Comparison of ENCODE assay signal across 9 cellular contexts in genomic region chr4:145881991-145882390, GRCh38. TPM values are rescaled to one million over a fixed set of nuclear protein-coding genes. Genes with fewer than 3 reads are reported as not detected.
A peak's percentile ranks its signal among the peaks of the same experiment; 100 is the strongest.
DNase-seq lines count a peak whose midpoint lies in the region; ATAC-seq and TF ChIP-seq lines count a peak whose summit lies in the region.
"Had no signal": no experiment of that assay in that cellular context is flagged by ENCODE, and none has a peak within 500 bp of the region (broad histone marks: within the 10 kb centered on the region; RNA-seq: fewer than 3 reads in every experiment).

No MANE protein-coding gene starts in this region.

- peaks cover 0 to 5% (median 0%) of the 10 kb centered on the region in 4 donors for H3K4me1 ChIP-seq in Peyer's patch
- peaks cover 23% of the 10 kb centered on the region for H3K4me1 ChIP-seq in mucosa of stomach (ENCODE audit: control insufficient read depth, insufficient read depth, low read length)
- no peaks in the 10 kb centered on the region for H3K4me1 ChIP-seq in Caco-2

- H3K36me3 Mint-ChIP-seq in Caco-2 (ENCODE audit: insufficient read depth, unreplicated experiment) = no peaks in the 10 kb centered on the region

- no peaks in the 10 kb centered on the region for H3K27me3 Mint-ChIP-seq in Caco-2 (ENCODE audit: insufficient read depth, unreplicated experiment)

- H3K27me3 ChIP-seq in Peyer's patch (no peaks in the 10 kb centered on the region), mucosa of stomach (ENCODE audit: control insufficient read depth, insufficient read depth, low read length) (no peaks in the 10 kb centered on the region), Caco-2 (replicated peaks; ENCODE audit: control insufficient read depth, insufficient read depth, low read length) (no peaks in the 10 kb centered on the region)
- H3K27me3 ChIP-seq: neutrophil had no signal

- intact Hi-C loops in Caco-2 (cut with micrococcal nuclease; ENCODE audit: unreplicated experiment) = no loop called here

- H3K27ac Mint-ChIP-seq in Caco-2 (ENCODE audit: unreplicated experiment) = no peak overlapping the region

- H3K9me3 ChIP-seq in Peyer's patch = no peaks in the 10 kb centered on the region
- H3K9me3 ChIP-seq in mucosa of stomach (ENCODE audit: control insufficient read depth, low read length) = no peaks in the 10 kb centered on the region
- no peaks in the 10 kb centered on the region for H3K9me3 ChIP-seq in Caco-2
- H3K9me3 ChIP-seq: neutrophil had no signal

- POLR2A ChIA-PET in Caco-2 (lab: Charles Lee) = no interaction called here

- H3K9ac ChIP-seq in mucosa of stomach (ENCODE audit: low read length) = peak overlapping the region; percentile 42

- TF ChIP-seq CTCF in Peyer's patch (IDR thresholded peaks at IDR 0.05) (no peak), Caco-2 (IDR thresholded peaks at IDR 0.05; ENCODE audit: insufficient read depth in 1 of 2, low read depth in 1 of 2, low read length in 1 of 2, severe bottlenecking in 1 of 2, unreplicated experiment in 1 of 2) (no peak)

- DNase-seq in Peyer's patch = peak; percentile 69 to 85 (median 75)
- no peak for DNase-seq in activated gamma-delta T cell treated with Interleukin-2 at 50 U/mL for 16 hours
- DNase-seq in Caco-2 = no peak
- no peak for DNase-seq in effector CD8-positive, alpha-beta T cell (lab: John Stamatoyannopoulos, UW)
- no peak for DNase-seq in NAMALWA (ENCODE audit: low spot score)

- H3K27ac ChIP-seq in Peyer's patch = peak overlapping the region in 1 of 4 donors; percentile 12
- H3K27ac ChIP-seq: neutrophil had no signal

- H3K9me3 Mint-ChIP-seq in Caco-2 (ENCODE audit: unreplicated experiment) = no peaks in the 10 kb centered on the region

- H3K4me3 ChIP-seq in Peyer's patch (no peak overlapping the region), mucosa of stomach (ENCODE audit: low read length) (no peak overlapping the region), Caco-2 (ENCODE audit: low read depth, low read length) (no peak overlapping the region)

- no TSS peak for BruUV-seq in Caco-2 (replicated peaks; lab: Mats Ljungman, UMichigan)

- peaks cover 0 to 10% (median 0%) of the 10 kb centered on the region in 3 donors for H3K36me3 ChIP-seq in Peyer's patch
- no peaks in the 10 kb centered on the region for H3K36me3 ChIP-seq in mucosa of stomach (ENCODE audit: control insufficient read depth, insufficient read depth, low read length)
- no peaks in the 10 kb centered on the region for H3K36me3 ChIP-seq in Caco-2 (ENCODE audit: control insufficient read depth, insufficient read depth, low read length)
- H3K36me3 ChIP-seq: neutrophil had no signal

- H3K4me1 Mint-ChIP-seq in Caco-2 (ENCODE audit: low read depth, unreplicated experiment) = no peaks in the 10 kb centered on the region

- no peak for TF ChIP-seq POLR2A in Peyer's patch (IDR thresholded peaks at IDR 0.05)

- H3K4me3 Mint-ChIP-seq in Caco-2 (ENCODE audit: unreplicated experiment) = no peak overlapping the region

- peak; percentile 56 for ATAC-seq in GM18873 (IDR thresholded peaks at IDR 0.05; ENCODE audit: low FRiP score, unreplicated experiment)
- peak; percentile 71 for ATAC-seq in HG03045 (IDR thresholded peaks at IDR 0.05; ENCODE audit: unreplicated experiment)

- CTCF ChIA-PET in Caco-2 (lab: Charles Lee) = no interaction called here

RNA-seq across cellular contexts. Expression of gene ZNF827, which starts 56.6 kb away (rescaled TPM):
- total RNA-seq in Peyer's patch (100 to 1,000 TPM in 1 of 4 donors, 10 to 100 TPM in 3; 46.3 to 206 (median 60.5) TPM), Caco-2 (2022) (4.4 and 5.3 TPM in 2 replicates)

Comparison
In these comparisons a context has a peak if more than half of its experiments do, and no peak if none do; other contexts are left out.
1. DNase-seq: peak in Peyer's patch (3 of 3); none in activated gamma-delta T cell treated with Interleukin-2 at 50 U/mL for 16 hours (single experiment), Caco-2 (0 of 2), effector CD8-positive, alpha-beta T cell (single experiment) and NAMALWA (single experiment).